ENCODE assay signal across 1 cellular context in the genomic region with DNA sequence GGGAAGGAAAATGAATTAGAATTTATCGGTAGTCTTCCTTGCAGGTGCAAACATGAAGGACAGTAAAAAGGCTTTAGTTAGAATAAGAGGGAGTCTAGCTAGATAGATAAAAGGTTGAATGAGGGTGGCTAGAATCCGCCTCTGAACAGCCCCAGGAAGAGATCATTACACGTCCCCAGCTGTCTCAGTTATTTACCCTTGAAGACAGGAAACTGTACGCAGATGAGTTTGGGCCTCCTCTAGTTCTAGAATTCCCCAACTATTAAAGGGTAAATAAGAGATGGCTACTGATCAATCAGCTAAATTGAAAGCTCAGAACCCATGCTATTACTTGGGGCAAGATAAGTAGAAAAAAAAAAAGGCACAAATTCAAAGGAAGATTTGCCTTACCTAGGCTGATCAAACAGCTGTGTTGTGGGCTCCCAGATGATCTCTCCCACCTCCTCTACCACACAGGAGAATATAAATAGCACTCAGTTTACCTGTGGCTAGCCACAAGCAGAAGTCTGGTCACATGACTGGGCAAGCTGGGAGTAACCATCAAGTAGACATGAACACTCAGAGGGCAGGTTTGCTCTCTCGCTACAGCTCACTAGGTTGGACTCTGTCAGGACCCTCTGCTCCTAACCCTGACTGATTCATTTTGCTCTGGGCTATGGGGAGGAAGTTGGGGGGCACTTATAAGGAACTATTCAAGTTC.
TF ChIP-seq lines count a peak whose summit lies in the region.

No MANE protein-coding gene starts in this region.

TF ChIP-seq in GM12878, 131 proteins besides CTCF, POLR2A, EP300 and RAD21 (continued from another document and continues in another):
- 0 out of 2 replicates have a peak, but pooled peaks have one; percentile 44 for TF ChIP-seq ZNF687 (IDR thresholded peaks at IDR 0.05)
- peak; percentile 30; the same call in 1 of the 2 replicates for TF ChIP-seq SPI1 (IDR thresholded peaks at IDR 0.05; ENCODE audit: borderline replicate concordance, insufficient read depth, low read depth, low read length)
- peak; percentile 34 for TF ChIP-seq POLR2AphosphoS5 (IDR thresholded peaks at IDR 0.05; ENCODE audit: low read length)
- TF ChIP-seq, protein P1, sequence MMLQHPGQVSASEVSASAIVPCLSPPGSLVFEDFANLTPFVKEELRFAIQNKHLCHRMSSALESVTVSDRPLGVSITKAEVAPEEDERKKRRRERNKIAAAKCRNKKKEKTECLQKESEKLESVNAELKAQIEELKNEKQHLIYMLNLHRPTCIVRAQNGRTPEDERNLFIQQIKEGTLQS (IDR thresholded peaks at IDR 0.05; ENCODE audit: borderline replicate concordance, extremely low read depth, low read depth, low read length): no peak
- TF ChIP-seq PAX5 (IDR thresholded peaks at IDR 0.05; ENCODE audit: borderline replicate concordance, low read depth, low read length): peak; percentile 83; the same call in 1 of the 2 replicates
- TF ChIP-seq JUNB (IDR thresholded peaks at IDR 0.05): no peak
- TF ChIP-seq JUND (IDR thresholded peaks at IDR 0.05; ENCODE audit: low read depth, low read length): no peak
- TF ChIP-seq, protein P2, sequence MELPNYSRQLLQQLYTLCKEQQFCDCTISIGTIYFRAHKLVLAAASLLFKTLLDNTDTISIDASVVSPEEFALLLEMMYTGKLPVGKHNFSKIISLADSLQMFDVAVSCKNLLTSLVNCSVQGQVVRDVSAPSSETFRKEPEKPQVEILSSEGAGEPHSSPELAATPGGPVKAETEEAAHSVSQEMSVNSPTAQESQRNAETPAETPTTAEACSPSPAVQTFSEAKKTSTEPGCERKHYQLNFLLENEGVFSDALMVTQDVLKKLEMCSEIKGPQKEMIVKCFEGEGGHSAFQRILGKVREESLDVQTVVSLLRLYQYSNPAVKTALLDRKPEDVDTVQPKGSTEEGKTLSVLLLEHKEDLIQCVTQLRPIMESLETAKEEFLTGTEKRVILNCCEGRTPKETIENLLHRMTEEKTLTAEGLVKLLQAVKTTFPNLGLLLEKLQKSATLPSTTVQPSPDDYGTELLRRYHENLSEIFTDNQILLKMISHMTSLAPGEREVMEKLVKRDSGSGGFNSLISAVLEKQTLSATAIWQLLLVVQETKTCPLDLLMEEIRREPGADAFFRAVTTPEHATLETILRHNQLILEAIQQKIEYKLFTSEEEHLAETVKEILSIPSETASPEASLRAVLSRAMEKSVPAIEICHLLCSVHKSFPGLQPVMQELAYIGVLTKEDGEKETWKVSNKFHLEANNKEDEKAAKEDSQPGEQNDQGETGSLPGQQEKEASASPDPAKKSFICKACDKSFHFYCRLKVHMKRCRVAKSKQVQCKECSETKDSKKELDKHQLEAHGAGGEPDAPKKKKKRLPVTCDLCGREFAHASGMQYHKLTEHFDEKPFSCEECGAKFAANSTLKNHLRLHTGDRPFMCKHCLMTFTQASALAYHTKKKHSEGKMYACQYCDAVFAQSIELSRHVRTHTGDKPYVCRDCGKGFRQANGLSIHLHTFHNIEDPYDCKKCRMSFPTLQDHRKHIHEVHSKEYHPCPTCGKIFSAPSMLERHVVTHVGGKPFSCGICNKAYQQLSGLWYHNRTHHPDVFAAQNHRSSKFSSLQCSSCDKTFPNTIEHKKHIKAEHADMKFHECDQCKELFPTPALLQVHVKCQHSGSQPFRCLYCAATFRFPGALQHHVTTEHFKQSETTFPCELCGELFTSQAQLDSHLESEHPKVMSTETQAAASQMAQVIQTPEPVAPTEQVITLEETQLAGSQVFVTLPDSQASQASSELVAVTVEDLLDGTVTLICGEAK (IDR thresholded peaks at IDR 0.05; ENCODE audit: borderline replicate concordance): no peak
- no peak for TF ChIP-seq SIN3A (IDR thresholded peaks at IDR 0.05; ENCODE audit: low read depth, low read length)
- peak in 1 of 2 experiments; percentile 59; a peak in 1 of 4 replicates for TF ChIP-seq ETV6 (conservative IDR thresholded peaks at IDR 0.05 in 1 of 2, IDR thresholded peaks at IDR 0.05 in 1 of 2; ENCODE audit: borderline replicate concordance in 1 of 2, low read depth in 1 of 2)
- no peak for TF ChIP-seq DPF2 (IDR thresholded peaks at IDR 0.05)
- no peak for TF ChIP-seq PBX3 (IDR thresholded peaks at IDR 0.05; ENCODE audit: insufficient replicate concordance, low read depth, low read length)
- peak; percentile 68; the same call in 2 of the 3 replicates for TF ChIP-seq POU2F2 (IDR thresholded peaks at IDR 0.05; ENCODE audit: borderline replicate concordance, low read depth, low read length)
- peak; percentile 57; the same call in 1 of the 2 replicates for TF ChIP-seq TCF7 (IDR thresholded peaks at IDR 0.05; ENCODE audit: borderline replicate concordance)
- peak; percentile 79; the same call in 1 of the 2 replicates for TF ChIP-seq MTA3 (IDR thresholded peaks at IDR 0.05; ENCODE audit: borderline replicate concordance, low read length)
- TF ChIP-seq ATF7 (IDR thresholded peaks at IDR 0.05; ENCODE audit: low read depth): peak; percentile 62
- peak; percentile 75 for TF ChIP-seq NKRF (conservative IDR thresholded peaks at IDR 0.05)
- no peak for TF ChIP-seq MYC (IDR thresholded peaks at IDR 0.05; ENCODE audit: insufficient read depth, insufficient read length, insufficient replicate concordance, low read length, severe bottlenecking)
- no peak for TF ChIP-seq HCFC1 (IDR thresholded peaks at IDR 0.05; ENCODE audit: low read length)
- TF ChIP-seq EZH2 (IDR thresholded peaks at IDR 0.05; ENCODE audit: borderline replicate concordance, control insufficient read depth, low read depth, low read length): no peak
- peak; percentile 95 for TF ChIP-seq NFIC (IDR thresholded peaks at IDR 0.05; ENCODE audit: low read depth, low read length)
- TF ChIP-seq BMI1 (IDR thresholded peaks at IDR 0.05; ENCODE audit: borderline replicate concordance): no peak
- TF ChIP-seq SMAD1 (IDR thresholded peaks at IDR 0.05; ENCODE audit: low read depth, partially characterized antibody): no peak
- no peak; the same call in 1 of the 2 replicates for TF ChIP-seq STAT3 (IDR thresholded peaks at IDR 0.05; ENCODE audit: low read depth, low read length)
- 0 out of 2 replicates have a peak, but pooled peaks have one; percentile 55 for TF ChIP-seq NBN (IDR thresholded peaks at IDR 0.05)
- TF ChIP-seq ZZZ3 (IDR thresholded peaks at IDR 0.05; ENCODE audit: control insufficient read depth, insufficient read length, low read depth): no peak
- TF ChIP-seq LARP7 (IDR thresholded peaks at IDR 0.05): no peak; the same call in 1 of the 2 replicates
- TF ChIP-seq SIX5 (IDR thresholded peaks at IDR 0.05; ENCODE audit: low read depth, low read length, severe bottlenecking): no peak
- TF ChIP-seq, protein P3, sequence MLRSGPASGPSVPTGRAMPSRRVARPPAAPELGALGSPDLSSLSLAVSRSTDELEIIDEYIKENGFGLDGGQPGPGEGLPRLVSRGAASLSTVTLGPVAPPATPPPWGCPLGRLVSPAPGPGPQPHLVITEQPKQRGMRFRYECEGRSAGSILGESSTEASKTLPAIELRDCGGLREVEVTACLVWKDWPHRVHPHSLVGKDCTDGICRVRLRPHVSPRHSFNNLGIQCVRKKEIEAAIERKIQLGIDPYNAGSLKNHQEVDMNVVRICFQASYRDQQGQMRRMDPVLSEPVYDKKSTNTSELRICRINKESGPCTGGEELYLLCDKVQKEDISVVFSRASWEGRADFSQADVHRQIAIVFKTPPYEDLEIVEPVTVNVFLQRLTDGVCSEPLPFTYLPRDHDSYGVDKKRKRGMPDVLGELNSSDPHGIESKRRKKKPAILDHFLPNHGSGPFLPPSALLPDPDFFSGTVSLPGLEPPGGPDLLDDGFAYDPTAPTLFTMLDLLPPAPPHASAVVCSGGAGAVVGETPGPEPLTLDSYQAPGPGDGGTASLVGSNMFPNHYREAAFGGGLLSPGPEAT (IDR thresholded peaks at IDR 0.05; ENCODE audit: low read depth): peak; percentile 64; the same call in 1 of the 2 replicates
- TF ChIP-seq MEF2B (IDR thresholded peaks at IDR 0.05; ENCODE audit: partially characterized antibody, poor library complexity, severe bottlenecking): peak; percentile 90
- TF ChIP-seq NR2C1 (IDR thresholded peaks at IDR 0.05): no peak
- TF ChIP-seq IRF4 (IDR thresholded peaks at IDR 0.05; ENCODE audit: low read depth, low read length): peak; percentile 74
- TF ChIP-seq CREB1 (IDR thresholded peaks at IDR 0.05; ENCODE audit: low read depth): peak; percentile 63; the same call in 1 of the 2 replicates
- TF ChIP-seq FOXK2 (IDR thresholded peaks at IDR 0.05): 0 out of 2 replicates have a peak, but pooled peaks have one; percentile 49
- TF ChIP-seq RUNX3 (IDR thresholded peaks at IDR 0.05; ENCODE audit: low read length): peak; percentile 99
- TF ChIP-seq HDAC2 (IDR thresholded peaks at IDR 0.05): no peak
- no peak for TF ChIP-seq GABPA (IDR thresholded peaks at IDR 0.05; ENCODE audit: low read depth)
- no peak for TF ChIP-seq NRF1 (conservative IDR thresholded peaks at IDR 0.05; ENCODE audit: low read depth, low read length)
- no peak for TF ChIP-seq ASH2L (IDR thresholded peaks at IDR 0.05; ENCODE audit: borderline replicate concordance, low read depth)
- no peak for TF ChIP-seq RFX5 (IDR thresholded peaks at IDR 0.05; ENCODE audit: low read depth, low read length)
- TF ChIP-seq ATF2 (IDR thresholded peaks at IDR 0.05; ENCODE audit: low read length): peak; percentile 95
- no peak for TF ChIP-seq HDGF (IDR thresholded peaks at IDR 0.05)
- no peak for TF ChIP-seq CHD4 (IDR thresholded peaks at IDR 0.05)
- peak; percentile 55; the same call in 1 of the 2 replicates for TF ChIP-seq IKZF1 (conservative IDR thresholded peaks at IDR 0.05)
- TF ChIP-seq BHLHE40 (IDR thresholded peaks at IDR 0.05; ENCODE audit: borderline replicate concordance in 1 of 2, low read depth in 2 of 2, low read length in 1 of 2): peak; percentile 94
